8 cellular contexts compared by ENCODE assay signal in genomic region chr3:13452490-13453335, GRCh38. TPM values are rescaled to one million over a fixed set of nuclear protein-coding genes. Genes with fewer than 3 reads are reported as not detected.
DNase-seq lines count a peak whose midpoint lies in the region; ATAC-seq, FAIRE-seq and TF ChIP-seq lines count a peak whose summit lies in the region.

No MANE protein-coding gene starts in this region.

- H3K9me3 ChIP-seq in Karpas-422 (ENCODE audit: low read length) (no peaks in the 10 kb centered on the region), GM12878 (replicated peaks; ENCODE audit: control insufficient read depth, insufficient read depth, low read length) (no peaks in the 10 kb centered on the region), gastrocnemius medialis (no peaks in the 10 kb centered on the region)

- in situ Hi-C loops in GM12878 (cut with MboI) (loop anchor here (5.0 kb wide), 1 partner anchor 365 kb away; no protein-coding TSS in a partner anchor), gastrocnemius medialis (cut with MboI; ENCODE audit: low sequenced_read_pairs in 4 of 4) (loop anchor here (5.0 to 25.0 kb wide), 4 partner anchors 358 to 368 kb away; no protein-coding TSS in a partner anchor)

- peaks cover 19% of the 10 kb centered on the region for H3K4me1 ChIP-seq in Karpas-422 (ENCODE audit: low read length)
- H3K4me1 ChIP-seq in GM12878 (ENCODE audit: control insufficient read depth, insufficient read depth, low read length) = peaks cover 4% of the 10 kb centered on the region
- H3K4me1 ChIP-seq in gastrocnemius medialis = peaks cover 9 to 12% of the 10 kb centered on the region in 2 donors

- peak; percentile 85 for TF ChIP-seq RAD21 in GM12878 (IDR thresholded peaks at IDR 0.05; ENCODE audit: insufficient read depth, low read depth, low read length)

- H3K4me3 ChIP-seq in Karpas-422 (ENCODE audit: low read length) (peak overlapping the region; percentile 75), GM12878 (peak overlapping the region; percentile 64), gastrocnemius medialis (peak overlapping the region; percentile 56 to 71 (median 65))

- TF ChIP-seq POLR2A in GM12878 (IDR thresholded peaks at IDR 0.05; ENCODE audit: low read depth, low read length) (no peak), gastrocnemius medialis (IDR thresholded peaks at IDR 0.05) (no peak)

- H4K20me1 ChIP-seq in Karpas-422 (ENCODE audit: insufficient read depth, low read depth, low read length) = no peaks in the 10 kb centered on the region
- H4K20me1 ChIP-seq in GM12878 (ENCODE audit: control insufficient read depth, insufficient read depth) = no peaks in the 10 kb centered on the region

- 0% methylated on average over 12 of the region's 12 CpGs for WGBS in GM12878 (ENCODE audit: insufficient coverage, insufficient replicate concordance, low lambda C conversion rate, missing lambda C conversion rate)

- TF ChIP-seq CTCF in GM12878 (IDR thresholded peaks at IDR 0.05 in 2 of 3, conservative IDR thresholded peaks at IDR 0.05 in 1 of 3; ENCODE audit: control insufficient read depth in 2 of 3, extremely low read depth in 1 of 3, insufficient read depth in 1 of 3, low read depth in 3 of 3, low read length in 3 of 3) (peak; percentile 52 to 75 (median 64)), gastrocnemius medialis (IDR thresholded peaks at IDR 0.05 in 4 of 5, conservative IDR thresholded peaks at IDR 0.05 in 1 of 5) (peak; percentile 26 to 61 (median 40))

- no peak for TF ChIP-seq EP300 in GM12878 (IDR thresholded peaks at IDR 0.05; ENCODE audit: borderline replicate concordance in 1 of 2, control insufficient read depth in 1 of 2, low read depth in 2 of 2, low read length in 2 of 2)

- H3K27me3 ChIP-seq in Karpas-422 (ENCODE audit: low read length) (no peaks in the 10 kb centered on the region), GM12878 (replicated peaks in 1 of 2; ENCODE audit: control insufficient read depth in 2 of 2, insufficient read depth in 2 of 2, low read length in 1 of 2) (no peaks in the 10 kb centered on the region), gastrocnemius medialis (no peaks in the 10 kb centered on the region)

- FAIRE-seq in GM12878 (lab: Jason Lieb, UNC) = peak; percentile 95

- H3K9ac ChIP-seq in Karpas-422 (ENCODE audit: low read length) (peak overlapping the region; percentile 59), GM12878 (ENCODE audit: control insufficient read depth, insufficient read depth, low read length) (no peak overlapping the region)

- RAD21 ChIA-PET in GM12878 (lab: Charles Lee; ENCODE audit: unreplicated experiment) = interaction anchor here (0.6 to 4.1 kb wide), 42 partner anchors 9 to 441 kb away, joined by 3 to 86 read pairs (median 6); partner anchors contain the start of genes HDAC11 and NUP210

- POLR2A ChIA-PET in GM12878 (lab: Charles Lee) = interaction anchor here (0.9 to 3.5 kb wide), 5 partner anchors 27 to 361 kb away, joined by 3 to 33 read pairs (median 8); partner anchors contain the start of genes HDAC11 and NUP210

- peak overlapping the region; percentile 79; the same call in 1 of the 2 replicates for H2AFZ ChIP-seq in Karpas-422 (ENCODE audit: low read length)
- H2AFZ ChIP-seq in GM12878 (ENCODE audit: control insufficient read depth, low read depth, low read length) = peak overlapping the region; percentile 82

- no peaks in the 10 kb centered on the region for H3K79me2 ChIP-seq in Karpas-422 (ENCODE audit: low read length)
- H3K79me2 ChIP-seq in GM12878 (ENCODE audit: control insufficient read depth, insufficient read depth, low read length) = no peaks in the 10 kb centered on the region

- ATAC-seq in GM12878 (peak; percentile 62), gastrocnemius medialis (peak; percentile 37), HG02938 (IDR thresholded peaks at IDR 0.05; ENCODE audit: unreplicated experiment) (no peak)

- peak overlapping the region; percentile 97 for H3K4me2 ChIP-seq in Karpas-422 (ENCODE audit: low read depth, low read length, poor library complexity, severe bottlenecking)
- peak overlapping the region; percentile 98 for H3K4me2 ChIP-seq in GM12878 (ENCODE audit: control insufficient read depth, insufficient read depth)

- DNase-seq in DMS79 treated with DMSO at 0.1 percent for 48 hours (lab: John Stamatoyannopoulos, UW) (peak; percentile 27), DMS79 (lab: John Stamatoyannopoulos, UW) (no peak), Karpas-422 (peak; percentile 84), SKM-1 treated with dmso at 0.1 percent for 144 hours (lab: John Stamatoyannopoulos, UW; ENCODE audit: unreplicated experiment) (peak; percentile 69), GM12878 (ENCODE audit: low read depth, low spot score) (peak; percentile 17), hippocampal formation (lab: John Stamatoyannopoulos, UW) (peak; percentile 63 to 94), gastrocnemius medialis (no peak)

- H3K9me2 ChIP-seq in Karpas-422 (replicated peaks; ENCODE audit: insufficient read depth, low read length) = no peaks in the 10 kb centered on the region

- SMC1A ChIA-PET in GM12878 (lab: Charles Lee; ENCODE audit: uncharacterized antibody, unreplicated experiment) = interaction anchor here (0.6 to 6.3 kb wide), 50 partner anchors 10 to 1562 kb away, joined by 3 to 86 read pairs (median 5); partner anchors contain the start of genes HDAC11, NUP210 and RPL32

- CTCF ChIA-PET in GM12878 (lab: Yijun Ruan, JAX) = interaction anchor here (0.7 to 5.1 kb wide), 65 partner anchors 8 to 502 kb away, joined by 3 to 146 read pairs (median 5); partner anchors contain the start of genes HDAC11 and NUP210

- no peaks in the 10 kb centered on the region for H3K36me3 ChIP-seq in Karpas-422 (ENCODE audit: insufficient read depth, low read length)
- H3K36me3 ChIP-seq in GM12878 (ENCODE audit: control insufficient read depth in 2 of 2, insufficient read depth in 2 of 2, low read length in 1 of 2) = no peaks in the 10 kb centered on the region
- no peaks in the 10 kb centered on the region for H3K36me3 ChIP-seq in gastrocnemius medialis

- H3K27ac ChIP-seq in Karpas-422 (ENCODE audit: low read length) (peak overlapping the region; percentile 55), GM12878 (ENCODE audit: control insufficient read depth, insufficient read depth) (no peak overlapping the region), gastrocnemius medialis (peak overlapping the region; percentile 77 to 92 (median 85))

- intact Hi-C loops in GM12878 (cut with micrococcal nuclease; ENCODE audit: unreplicated experiment) = loop anchor here (1.0 to 10.0 kb wide), 6 partner anchors 33 to 438 kb away; no protein-coding TSS in a partner anchor
- intact Hi-C loops in gastrocnemius medialis (cut with DNase I; ENCODE audit: low total_unique reads) = loop anchor here (1.0 kb wide), 3 partner anchors 33 to 360 kb away; no protein-coding TSS in a partner anchor

- no TSS peak for BruUV-seq in GM12878 (replicated peaks; lab: Mats Ljungman, UMichigan)

TF ChIP-seq in GM12878, 131 proteins besides CTCF, POLR2A, EP300 and RAD21 (continues in another document):
- TF ChIP-seq EZH2 (IDR thresholded peaks at IDR 0.05; ENCODE audit: borderline replicate concordance, control insufficient read depth, low read depth, low read length) (no peak), BMI1 (IDR thresholded peaks at IDR 0.05; ENCODE audit: borderline replicate concordance) (no peak), RUNX3 (IDR thresholded peaks at IDR 0.05; ENCODE audit: low read length) (no peak), SMC3 (IDR thresholded peaks at IDR 0.05; ENCODE audit: borderline replicate concordance, low read length) (peak; percentile 67; the same call in 1 of the 2 replicates)

RNA-seq across cellular contexts. Expression of gene HDAC11, which starts 27.4 kb away (rescaled TPM):
- total RNA-seq in Karpas-422 (2014; rRNA removed; shearing (Covaris generic); ENCODE audit: low replicate concordance) = 1.6 and 5.3 TPM in 2 replicates
- total RNA-seq in GM12878 (2013; cell fraction: nucleolus; rRNA removed) = 0.42 and 0.54 TPM in 2 replicates
- 0.16 and 0.62 TPM in 2 replicates for total RNA-seq in GM12878 (2014; rRNA removed)
- 0.14 and 0.22 TPM in 2 replicates for total RNA-seq in GM12878 (2014; rRNA removed; fragmentation: Illumina TruSeq; extraction: Trizol)
- 0.33 and 0.80 TPM in 2 replicates for total RNA-seq in GM12878 (2021)
- 0.89 TPM for polyA plus RNA-seq in GM12878 (2011; ENCODE audit: low read depth)
- polyA plus RNA-seq in GM12878 (2011; rRNA removed) = 0.73 and 0.75 TPM in 2 replicates
- polyA plus RNA-seq in GM12878 (2011; cell fraction: cytosol; rRNA removed) = 1.1 and 1.2 TPM in 2 replicates
- 0.66 and 1.2 TPM in 2 replicates for polyA plus RNA-seq in GM12878 (2011; cell fraction: nucleus; rRNA removed)
- 0.95 and 1.7 TPM in 2 replicates for polyA plus RNA-seq in GM12878 (2012)
- 0.07 TPM in 1 of 2 replicates, not detected in the other for polyA plus RNA-seq in GM12878 (2014; fragmentation: Illumina TruSeq; extraction: Trizol)
- polyA plus RNA-seq in GM12878 (2014; fragmentation: Nextera tagmentation; extraction: Ambion mirVana) = under 1 TPM in 1 of 2 experiments, not detected in 1; 0.04 TPM
- 0.11 and 0.76 TPM in 2 replicates for polyA plus RNA-seq in GM12878 (2014; rRNA removed)
- polyA plus RNA-seq in GM12878 (2016; fragmentation: Nextera tagmentation; extraction: Ambion mirVana) = under 1 TPM; 0.11 to 0.13 TPM
- 0.66 and 1.2 TPM in 2 replicates for polyA minus RNA-seq in GM12878 (2011; rRNA and poly(A)+ RNA removed)
- polyA minus RNA-seq in GM12878 (2011; cell fraction: cytosol; rRNA and poly(A)+ RNA removed) = not detected in 2 replicates
- 0.60 and 0.86 TPM in 2 replicates for polyA minus RNA-seq in GM12878 (2011; cell fraction: nucleus; rRNA and poly(A)+ RNA removed)
- 10 to 100 TPM; 13.0 to 40.4 (median 15.8) TPM for total RNA-seq in gastrocnemius medialis

RNA-seq across cellular contexts. Expression of gene NUP210, which starts 32.6 kb away (rescaled TPM):
- 87.7 and 117 TPM in 2 replicates for total RNA-seq in Karpas-422 (2014; rRNA removed; shearing (Covaris generic); ENCODE audit: low replicate concordance)
- 414 and 491 TPM in 2 replicates for total RNA-seq in GM12878 (2013; cell fraction: nucleolus; rRNA removed)
- total RNA-seq in GM12878 (2014; rRNA removed) = 74.0 and 91.2 TPM in 2 replicates
- total RNA-seq in GM12878 (2014; rRNA removed; fragmentation: Illumina TruSeq; extraction: Trizol) = 32.8 and 34.4 TPM in 2 replicates
- 144 and 150 TPM in 2 replicates for total RNA-seq in GM12878 (2021)
- polyA plus RNA-seq in GM12878 (2011; ENCODE audit: low read depth) = 43.3 TPM
- polyA plus RNA-seq in GM12878 (2011; rRNA removed) = 26.4 and 75.9 TPM in 2 replicates
- 65.0 and 68.5 TPM in 2 replicates for polyA plus RNA-seq in GM12878 (2011; cell fraction: cytosol; rRNA removed)
- polyA plus RNA-seq in GM12878 (2011; cell fraction: nucleus; rRNA removed) = 358 and 372 TPM in 2 replicates
- polyA plus RNA-seq in GM12878 (2012) = 71.2 and 88.3 TPM in 2 replicates
- 42.3 and 76.1 TPM in 2 replicates for polyA plus RNA-seq in GM12878 (2014; fragmentation: Illumina TruSeq; extraction: Trizol)
- polyA plus RNA-seq in GM12878 (2014; fragmentation: Nextera tagmentation; extraction: Ambion mirVana) = 1 to 10 TPM; 2.9 to 3.1 TPM
- polyA plus RNA-seq in GM12878 (2014; rRNA removed) = 73.4 and 91.4 TPM in 2 replicates
- polyA plus RNA-seq in GM12878 (2016; fragmentation: Nextera tagmentation; extraction: Ambion mirVana) = 10 to 100 TPM; 78.7 to 83.8 TPM
- 133 and 156 TPM in 2 replicates for polyA minus RNA-seq in GM12878 (2011; rRNA and poly(A)+ RNA removed)
- polyA minus RNA-seq in GM12878 (2011; cell fraction: cytosol; rRNA and poly(A)+ RNA removed) = 58.0 and 62.4 TPM in 2 replicates
- 140 and 216 TPM in 2 replicates for polyA minus RNA-seq in GM12878 (2011; cell fraction: nucleus; rRNA and poly(A)+ RNA removed)
- total RNA-seq in gastrocnemius medialis = 1 to 10 TPM; 1.7 to 3.6 (median 2.7) TPM

Comparison
In these comparisons a context has a peak if more than half of its experiments do, and no peak if none do; other contexts are left out.
1. DNase-seq: peak in DMS79 treated with DMSO at 0.1 percent for 48 hours (single experiment), Karpas-422 (single experiment), SKM-1 treated with dmso at 0.1 percent for 144 hours (single experiment), GM12878 (single experiment) and hippocampal formation (2 of 2); none in DMS79 (single experiment) and gastrocnemius medialis (0 of 2).
2. RNA of gene NUP210, which starts 32.6 kb away (total RNA-seq): 32.8 to 491 TPM in GM12878 and 87.7 to 117 TPM in Karpas-422; 1.7 to 3.6 TPM in gastrocnemius medialis; every median in the first group is over 4 times any median in the second.
3. Peak in every context shown above with its lines, with median percentiles within 50 percentile points of each other: H3K4me3 ChIP-seq.